Comparison of ENCODE assay signal across 8 cellular contexts in the genomic region with DNA sequence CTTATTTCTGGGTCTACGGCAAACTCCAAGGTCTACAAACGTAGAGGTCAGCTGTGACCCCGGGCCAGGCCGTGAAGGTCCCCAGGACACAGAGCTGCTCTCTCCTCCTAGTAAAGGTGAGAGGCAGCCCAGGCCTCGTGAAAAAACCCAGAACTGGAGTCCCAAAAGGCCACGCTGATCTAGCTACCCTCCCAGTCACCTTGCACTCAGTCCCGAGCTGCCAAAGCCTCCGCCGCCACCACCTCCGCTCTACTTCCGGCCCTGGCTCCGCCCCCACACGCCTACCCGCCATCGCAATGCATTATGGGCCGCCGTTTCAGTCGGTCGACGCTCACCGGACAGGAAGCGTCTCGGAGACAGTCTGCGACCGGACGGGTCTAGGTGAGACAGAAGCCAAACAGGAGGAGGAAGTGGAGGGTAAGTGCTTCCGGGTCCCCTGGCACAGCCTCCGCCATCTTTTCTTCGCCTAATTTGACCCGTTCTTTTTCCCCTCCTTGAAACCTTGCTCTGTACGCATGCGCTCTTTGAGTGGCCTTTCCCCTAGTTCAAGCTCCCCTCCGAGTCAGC. TPM values are rescaled to one million over a fixed set of nuclear protein-coding genes. Genes with fewer than 3 reads are reported as not detected.
DNase-seq lines count a peak whose midpoint lies in the region; ATAC-seq and TF ChIP-seq lines count a peak whose summit lies in the region.

A gene with protein sequence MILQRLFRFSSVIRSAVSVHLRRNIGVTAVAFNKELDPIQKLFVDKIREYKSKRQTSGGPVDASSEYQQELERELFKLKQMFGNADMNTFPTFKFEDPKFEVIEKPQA (minus strand): TSS at position 251 of the 567 bp plus-strand sequence. CDS start 5,110 bp downstream, outside the sequence.
A gene (plus strand): TSS at position 319 of the 567 bp plus-strand sequence. CDS start 6,627 bp downstream, outside the sequence.

- in situ Hi-C loops in GM13976 (cut with MboI; ENCODE audit: low sequenced_read_pairs, unreplicated experiment): no loop called here

- peak; percentile 87 for ATAC-seq in HG02870 (IDR thresholded peaks at IDR 0.05; ENCODE audit: unreplicated experiment)
- peak; percentile 93 to 97 for ATAC-seq in left cardiac atrium
- ATAC-seq in upper lobe of right lung: peak; percentile 97

- TF ChIP-seq CTCF in GM13976 (IDR thresholded peaks at IDR 0.05; ENCODE audit: borderline replicate concordance, control extremely low read depth, extremely low read depth, insufficient read depth, missing control alignments) (no peak), upper lobe of right lung (IDR thresholded peaks at IDR 0.05) (no peak)

- H3K27me3 ChIP-seq in upper lobe of right lung: no peaks in the 10 kb centered on the region

- H3K4me1 ChIP-seq in upper lobe of right lung: peaks cover 32% of the 10 kb centered on the region

- peak within 1 kb of the TSS; percentile 78 for H3K4me3 ChIP-seq in upper lobe of right lung

- H3K27ac ChIP-seq in upper lobe of right lung: peak within 1 kb of the TSS; percentile 99

- H3K36me3 ChIP-seq in upper lobe of right lung: peaks cover 2% of the 10 kb centered on the region

- DNase-seq in GM13976 (ENCODE audit: low spot score) (peak; percentile 92), NCI-H146 treated with DMSO at 0.1 percent for 48 hours (lab: John Stamatoyannopoulos, UW; ENCODE audit: unreplicated experiment) (peak; percentile 90), amniotic epithelial cell (ENCODE audit: low read depth) (peak; percentile 99), left cardiac atrium (peak; percentile 97), posterior vena cava (ENCODE audit: low spot score) (peak; percentile 99), upper lobe of right lung (peak; percentile 98)

- intact Hi-C loops in T-helper 1 cell treated with Interleukin-12 subunit alpha and Interleukin-12 subunit beta and Interleukin-4 antibody, amounts not matched to agents 30 ng/mL and 1 ng/mL, for 36 hours (cut with micrococcal nuclease): loop anchor here (1.0 to 10.0 kb wide), 11 partner anchors 26 to 1310 kb away; no protein-coding TSS in a partner anchor
- intact Hi-C loops in left cardiac atrium (cut with DNase I) (no loop called here), posterior vena cava (cut with DNase I) (no loop called here), upper lobe of right lung (cut with DNase I) (no loop called here)

- H3K9me3 ChIP-seq in upper lobe of right lung: no peaks in the 10 kb centered on the region

RNA-seq across cellular contexts. Expression of the first gene that starts in this region (rescaled TPM):
- 111 and 115 TPM in 2 replicates for total RNA-seq in T-helper 1 cell treated with Interleukin-12 subunit alpha and Interleukin-12 subunit beta and Interleukin-4 antibody, amounts not matched to agents 30 ng/mL and 1 ng/mL, for 36 hours
- total RNA-seq in left cardiac atrium: 100 to 1,000 TPM; 570 to 588 TPM
- 100 to 1,000 TPM; 116 to 129 TPM for total RNA-seq in posterior vena cava
- 76.7 TPM for total RNA-seq in upper lobe of right lung

RNA-seq across cellular contexts. Expression of the second gene that starts in this region (rescaled TPM):
- 29.5 and 33.5 TPM in 2 replicates for total RNA-seq in T-helper 1 cell treated with Interleukin-12 subunit alpha and Interleukin-12 subunit beta and Interleukin-4 antibody, amounts not matched to agents 30 ng/mL and 1 ng/mL, for 36 hours
- total RNA-seq in left cardiac atrium (10 to 100 TPM; 16.8 to 18.3 TPM), posterior vena cava (10 to 100 TPM; 21.2 to 23.7 TPM), upper lobe of right lung (27.8 TPM)

Comparison
In these comparisons a context has a peak if more than half of its experiments do, and no peak if none do; other contexts are left out.
1. Peak in every context shown above with its lines: DNase-seq, ATAC-seq, H3K4me3 ChIP-seq and H3K27ac ChIP-seq.